13 cellular contexts compared by ENCODE assay signal in genomic region chr3:101861212-101861977, GRCh38. TPM values are rescaled to one million over a fixed set of nuclear protein-coding genes. Genes with fewer than 3 reads are reported as not detected.
DNase-seq lines count a peak whose midpoint lies in the region; ATAC-seq and TF ChIP-seq lines count a peak whose summit lies in the region.
"Had no signal": no experiment of that assay in that cellular context is flagged by ENCODE, and none has a peak within 500 bp of the region (broad histone marks: within the 10 kb centered on the region; RNA-seq: fewer than 3 reads in every experiment).

No MANE protein-coding gene starts in this region.

- no peak overlapping the region for H2AFZ ChIP-seq in GM23338

- no peak overlapping the region for H3K4me2 ChIP-seq in GM23338

- H3K9me3 Mint-ChIP-seq in activated T-cell treated with anti-CD3 and anti-CD28 coated beads, Interleukin-2, amount 50 U/mL, for 24 hours: no peaks in the 10 kb centered on the region
- H3K9me3 Mint-ChIP-seq in activated B cell treated with CpG ODN at 0.5 μM for 24 hours (no peaks in the 10 kb centered on the region), GM23338 (no peaks in the 10 kb centered on the region), MCF 10A (ENCODE audit: unreplicated experiment) (no peaks in the 10 kb centered on the region)
- H3K9me3 Mint-ChIP-seq in stimulated activated memory B cell treated with anti-CD40 and anti-IgM and Interleukin-4, amounts not matched to agents 10 μg/mL and 1 μg/mL and 100 μg/mL, for 72 hours: no peaks in the 10 kb centered on the region
- H3K9me3 Mint-ChIP-seq: nephron had no signal

- no peaks in the 10 kb centered on the region for H3K4me1 ChIP-seq in GM23338 (ENCODE audit: insufficient read depth)

- no peak overlapping the region for H3K4me3 ChIP-seq in GM23338

- DNase-seq in activated T-cell treated with anti-CD3 and anti-CD28 coated beads, Interleukin-2, amount 50 U/mL, for 24 hours: no peak
- no peak for DNase-seq in activated T-cell treated with anti-CD3 and anti-CD28 coated beads, Interleukin-2, amount 50 U/mL, for 48 hours
- DNase-seq in activated B cell treated with CpG ODN at 0.5 μM for 24 hours: no peak
- DNase-seq in GM23338 (ENCODE audit: low spot score): no peak
- DNase-seq in MCF 10A (ENCODE audit: unreplicated experiment): no peak
- DNase-seq: brain microvascular endothelial cell, foreskin fibroblast, NCI-H2171 treated with DMSO at 0.1 percent for 48 hours had no signal

- H3F3A ChIP-seq in GM23338 (replicated peaks; ENCODE audit: low read depth): peaks cover 3% of the 10 kb centered on the region; the same call in 1 of the 2 replicates

- no peak overlapping the region for H3K27ac ChIP-seq in GM23338 (ENCODE audit: low read depth)
- H3K27ac ChIP-seq: brain microvascular endothelial cell, HL-60 had no signal

- peaks cover 33% of the 10 kb centered on the region for H3K36me3 ChIP-seq in GM23338 (ENCODE audit: insufficient read depth)

- ATAC-seq in HG02870 (IDR thresholded peaks at IDR 0.05; ENCODE audit: unreplicated experiment) (peak; percentile 57), activated B cell treated with CpG ODN at 0.5 μM for 24 hours (ENCODE audit: low read depth) (peak; percentile 64), GM23338 (no peak), GM19452 (IDR thresholded peaks at IDR 0.05; ENCODE audit: unreplicated experiment) (no peak)
- peak; percentile 55 for ATAC-seq in stimulated activated memory B cell treated with anti-CD40 and anti-IgM and Interleukin-4, amounts not matched to agents 10 μg/mL and 1 μg/mL and 100 μg/mL, for 72 hours

- H3K27ac Mint-ChIP-seq in activated T-cell treated with anti-CD3 and anti-CD28 coated beads, Interleukin-2, amount 50 U/mL, for 24 hours: peak overlapping the region; percentile 70
- peak overlapping the region; percentile 75 for H3K27ac Mint-ChIP-seq in activated B cell treated with CpG ODN at 0.5 μM for 24 hours
- H3K27ac Mint-ChIP-seq in stimulated activated memory B cell treated with anti-CD40 and anti-IgM and Interleukin-4, amounts not matched to agents 10 μg/mL and 1 μg/mL and 100 μg/mL, for 72 hours: peak overlapping the region; percentile 47
- no peak overlapping the region for H3K27ac Mint-ChIP-seq in GM23338
- no peak overlapping the region for H3K27ac Mint-ChIP-seq in MCF 10A (ENCODE audit: low read depth, unreplicated experiment)
- H3K27ac Mint-ChIP-seq: nephron had no signal

- H3K9me2 ChIP-seq in GM23338 (ENCODE audit: insufficient read depth): no peaks in the 10 kb centered on the region

- peaks cover 67% of the 10 kb centered on the region for H3K4me1 Mint-ChIP-seq in activated T-cell treated with anti-CD3 and anti-CD28 coated beads, Interleukin-2, amount 50 U/mL, for 24 hours (ENCODE audit: low read depth)
- peaks cover 75% of the 10 kb centered on the region for H3K4me1 Mint-ChIP-seq in activated B cell treated with CpG ODN at 0.5 μM for 24 hours
- H3K4me1 Mint-ChIP-seq in stimulated activated memory B cell treated with anti-CD40 and anti-IgM and Interleukin-4, amounts not matched to agents 10 μg/mL and 1 μg/mL and 100 μg/mL, for 72 hours: peaks cover 49% of the 10 kb centered on the region
- peaks cover 4% of the 10 kb centered on the region; the same call in 2 of the 3 replicates for H3K4me1 Mint-ChIP-seq in GM23338
- peaks cover 15% of the 10 kb centered on the region for H3K4me1 Mint-ChIP-seq in MCF 10A (ENCODE audit: insufficient read depth, unreplicated experiment)
- H3K4me1 Mint-ChIP-seq: nephron had no signal

- no peaks in the 10 kb centered on the region for H3K27me3 Mint-ChIP-seq in activated T-cell treated with anti-CD3 and anti-CD28 coated beads, Interleukin-2, amount 50 U/mL, for 24 hours
- H3K27me3 Mint-ChIP-seq in activated B cell treated with CpG ODN at 0.5 μM for 24 hours (no peaks in the 10 kb centered on the region), GM23338 (ENCODE audit: insufficient read depth, low read depth, poor library complexity) (peaks cover 2% of the 10 kb centered on the region), MCF 10A (ENCODE audit: insufficient read depth, unreplicated experiment) (no peaks in the 10 kb centered on the region)
- H3K27me3 Mint-ChIP-seq in stimulated activated memory B cell treated with anti-CD40 and anti-IgM and Interleukin-4, amounts not matched to agents 10 μg/mL and 1 μg/mL and 100 μg/mL, for 72 hours: no peaks in the 10 kb centered on the region

- POLR2A ChIA-PET in activated B cell treated with CpG ODN at 0.5 μM for 24 hours (lab: Charles Lee) (interaction anchor here (0.6 to 6.2 kb wide), 22 partner anchors 10 to 363 kb away, joined by 3 to 85 read pairs (median 4); partner anchors contain the start of gene NFKBIZ), MCF 10A (lab: Yijun Ruan, JAX) (interaction anchor here (0.8 to 1.2 kb wide), 2 partner anchors 10 to 12 kb away, joined by 3 read pairs; partner anchors contain the start of gene NFKBIZ)

- CTCF ChIA-PET in activated B cell treated with CpG ODN at 0.5 μM for 24 hours (lab: Charles Lee) (interaction anchor here (1.0 to 1.2 kb wide), 2 partner anchors 47 to 364 kb away, joined by 3 to 6 read pairs; no protein-coding TSS in a partner anchor), MCF 10A (lab: Yijun Ruan, JAX) (interaction anchor here (0.6 to 0.7 kb wide), 3 partner anchors 7 to 147 kb away, joined by 4 to 5 read pairs (median 5); no protein-coding TSS in a partner anchor)

- TF ChIP-seq CTCF in activated B cell treated with CpG ODN at 0.5 μM for 24 hours (IDR thresholded peaks at IDR 0.05): no peak
- TF ChIP-seq CTCF in GM23338 (conservative IDR thresholded peaks at IDR 0.05; ENCODE audit: low read depth in 2 of 2): no peak
- no peak for TF ChIP-seq CTCF in MCF 10A (IDR thresholded peaks at IDR 0.05; ENCODE audit: unreplicated experiment)

- no TSS peak for BruUV-seq in MCF 10A (replicated peaks; lab: Mats Ljungman, UMichigan)

- intact Hi-C loops in activated B cell treated with CpG ODN at 0.5 μM for 24 hours (cut with micrococcal nuclease) (loop anchor here (1.0 to 5.0 kb wide), 6 partner anchors 9 to 177 kb away; no protein-coding TSS in a partner anchor), MCF 10A (cut with micrococcal nuclease) (no loop called here)

- H4K20me1 ChIP-seq in GM23338 (replicated peaks; ENCODE audit: insufficient read depth): peaks cover 20% of the 10 kb centered on the region; the same call in 1 of the 2 replicates

- H3K36me3 Mint-ChIP-seq in activated T-cell treated with anti-CD3 and anti-CD28 coated beads, Interleukin-2, amount 50 U/mL, for 24 hours (ENCODE audit: low read depth): peaks cover 60% of the 10 kb centered on the region
- peaks cover 69% of the 10 kb centered on the region for H3K36me3 Mint-ChIP-seq in activated B cell treated with CpG ODN at 0.5 μM for 24 hours (ENCODE audit: low read depth)
- peaks cover 70% of the 10 kb centered on the region for H3K36me3 Mint-ChIP-seq in stimulated activated memory B cell treated with anti-CD40 and anti-IgM and Interleukin-4, amounts not matched to agents 10 μg/mL and 1 μg/mL and 100 μg/mL, for 72 hours
- peaks cover 49% of the 10 kb centered on the region for H3K36me3 Mint-ChIP-seq in GM23338 (ENCODE audit: low read depth)
- H3K36me3 Mint-ChIP-seq in MCF 10A (ENCODE audit: insufficient read depth, unreplicated experiment): peaks cover 98% of the 10 kb centered on the region

- H3K27me3 ChIP-seq in GM23338 (ENCODE audit: insufficient read depth): no peaks in the 10 kb centered on the region
- H3K27me3 ChIP-seq: brain microvascular endothelial cell had no signal

- H3K79me2 ChIP-seq in GM23338 (replicated peaks; ENCODE audit: insufficient read depth): no peaks in the 10 kb centered on the region

- H3K4me3 Mint-ChIP-seq in activated T-cell treated with anti-CD3 and anti-CD28 coated beads, Interleukin-2, amount 50 U/mL, for 24 hours: no peak overlapping the region
- H3K4me3 Mint-ChIP-seq in activated B cell treated with CpG ODN at 0.5 μM for 24 hours: peak overlapping the region; percentile 51
- H3K4me3 Mint-ChIP-seq in stimulated activated memory B cell treated with anti-CD40 and anti-IgM and Interleukin-4, amounts not matched to agents 10 μg/mL and 1 μg/mL and 100 μg/mL, for 72 hours: peak overlapping the region; percentile 18
- no peak overlapping the region for H3K4me3 Mint-ChIP-seq in GM23338
- no peak overlapping the region for H3K4me3 Mint-ChIP-seq in MCF 10A (ENCODE audit: unreplicated experiment)
- H3K4me3 Mint-ChIP-seq: nephron had no signal

TF ChIP-seq in GM23338, 12 proteins besides CTCF, POLR2A, EP300 and RAD21 (continues in another document):
- TF ChIP-seq JUNB (IDR thresholded peaks at IDR 0.05; ENCODE audit: unreplicated experiment) (no peak), NANOG (IDR thresholded peaks at IDR 0.05; ENCODE audit: borderline replicate concordance) (no peak)
- TF ChIP-seq, protein P1, sequence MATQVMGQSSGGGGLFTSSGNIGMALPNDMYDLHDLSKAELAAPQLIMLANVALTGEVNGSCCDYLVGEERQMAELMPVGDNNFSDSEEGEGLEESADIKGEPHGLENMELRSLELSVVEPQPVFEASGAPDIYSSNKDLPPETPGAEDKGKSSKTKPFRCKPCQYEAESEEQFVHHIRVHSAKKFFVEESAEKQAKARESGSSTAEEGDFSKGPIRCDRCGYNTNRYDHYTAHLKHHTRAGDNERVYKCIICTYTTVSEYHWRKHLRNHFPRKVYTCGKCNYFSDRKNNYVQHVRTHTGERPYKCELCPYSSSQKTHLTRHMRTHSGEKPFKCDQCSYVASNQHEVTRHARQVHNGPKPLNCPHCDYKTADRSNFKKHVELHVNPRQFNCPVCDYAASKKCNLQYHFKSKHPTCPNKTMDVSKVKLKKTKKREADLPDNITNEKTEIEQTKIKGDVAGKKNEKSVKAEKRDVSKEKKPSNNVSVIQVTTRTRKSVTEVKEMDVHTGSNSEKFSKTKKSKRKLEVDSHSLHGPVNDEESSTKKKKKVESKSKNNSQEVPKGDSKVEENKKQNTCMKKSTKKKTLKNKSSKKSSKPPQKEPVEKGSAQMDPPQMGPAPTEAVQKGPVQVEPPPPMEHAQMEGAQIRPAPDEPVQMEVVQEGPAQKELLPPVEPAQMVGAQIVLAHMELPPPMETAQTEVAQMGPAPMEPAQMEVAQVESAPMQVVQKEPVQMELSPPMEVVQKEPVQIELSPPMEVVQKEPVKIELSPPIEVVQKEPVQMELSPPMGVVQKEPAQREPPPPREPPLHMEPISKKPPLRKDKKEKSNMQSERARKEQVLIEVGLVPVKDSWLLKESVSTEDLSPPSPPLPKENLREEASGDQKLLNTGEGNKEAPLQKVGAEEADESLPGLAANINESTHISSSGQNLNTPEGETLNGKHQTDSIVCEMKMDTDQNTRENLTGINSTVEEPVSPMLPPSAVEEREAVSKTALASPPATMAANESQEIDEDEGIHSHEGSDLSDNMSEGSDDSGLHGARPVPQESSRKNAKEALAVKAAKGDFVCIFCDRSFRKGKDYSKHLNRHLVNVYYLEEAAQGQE (IDR thresholded peaks at IDR 0.05; ENCODE audit: unreplicated experiment): no peak

RNA-seq across cellular contexts. Expression of gene NFKBIZ, which starts 12.1 kb away (rescaled TPM):
- total RNA-seq in activated B cell treated with CpG ODN at 0.5 μM for 24 hours: 391 and 421 TPM in 2 replicates
- 13.1 and 18.2 TPM in 2 replicates for total RNA-seq in GM23338 (2014; rRNA removed; shearing (Covaris generic))
- 14.1 TPM in 2 replicates for polyA plus RNA-seq in GM23338 (2016; fragmentation: Nextera tagmentation; extraction: Ambion mirVana)
- 48.9 and 58.8 TPM in 2 replicates for total RNA-seq in MCF 10A (2022)

Comparison
In these comparisons a context has a peak if more than half of its experiments do, and no peak if none do; other contexts are left out.
1. H3K27ac Mint-ChIP-seq: peak in activated T-cell treated with anti-CD3 and anti-CD28 coated beads, Interleukin-2, amount 50 U/mL, for 24 hours (single experiment), activated B cell treated with CpG ODN at 0.5 μM for 24 hours (single experiment) and stimulated activated memory B cell treated with anti-CD40 and anti-IgM and Interleukin-4, amounts not matched to agents 10 μg/mL and 1 μg/mL and 100 μg/mL, for 72 hours (single experiment); none in GM23338 (single experiment) and MCF 10A (single experiment).
2. H3K4me3 Mint-ChIP-seq: peak in activated B cell treated with CpG ODN at 0.5 μM for 24 hours (single experiment) and stimulated activated memory B cell treated with anti-CD40 and anti-IgM and Interleukin-4, amounts not matched to agents 10 μg/mL and 1 μg/mL and 100 μg/mL, for 72 hours (single experiment); none in activated T-cell treated with anti-CD3 and anti-CD28 coated beads, Interleukin-2, amount 50 U/mL, for 24 hours (single experiment), GM23338 (single experiment) and MCF 10A (single experiment).
3. ATAC-seq: peak in HG02870 (single experiment), activated B cell treated with CpG ODN at 0.5 μM for 24 hours (single experiment) and stimulated activated memory B cell treated with anti-CD40 and anti-IgM and Interleukin-4, amounts not matched to agents 10 μg/mL and 1 μg/mL and 100 μg/mL, for 72 hours (single experiment); none in GM23338 (single experiment) and GM19452 (single experiment).